Comparison of ENCODE assay signal across 1 cellular context in genomic region chr10:75480374-75480773, GRCh38.
A peak's percentile ranks its signal among the peaks of the same experiment; 100 is the strongest.
TF ChIP-seq lines count a peak whose summit lies in the region.

No MANE protein-coding gene starts in this region.

TF ChIP-seq in HepG2, 621 proteins besides CTCF, POLR2A, EP300 and RAD21 (continues in another document):
- TF ChIP-seq HNF4A (CRISPR knock-in tag; IDR thresholded peaks at IDR 0.05) (peak; percentile 34; the same call in 1 of the 2 replicates), HMG20A (CRISPR knock-in tag; IDR thresholded peaks at IDR 0.05; ENCODE audit: borderline replicate concordance) (peak; percentile 49; the same call in 1 of the 2 replicates), FOSL2 (CRISPR knock-in tag; IDR thresholded peaks at IDR 0.05) (peak; percentile 41), FOXP4 (CRISPR knock-in tag; IDR thresholded peaks at IDR 0.05) (0 out of 2 replicates have a peak, but pooled peaks have one; percentile 9), RNF2 (conservative IDR thresholded peaks at IDR 0.05; ENCODE audit: low read depth) (no peak), SOX5 (CRISPR knock-in tag; IDR thresholded peaks at IDR 0.05; ENCODE audit: borderline replicate concordance) (peak; percentile 91), SOX13 (IDR thresholded peaks at IDR 0.05) (no peak), SOX13 (CRISPR knock-in tag; conservative IDR thresholded peaks at IDR 0.05 in 1 of 2, IDR thresholded peaks at IDR 0.05 in 1 of 2) (peak in 1 of 2 experiments; percentile 93; a peak in 2 of 4 replicates), ZNF317 (CRISPR knock-in tag; IDR thresholded peaks at IDR 0.05) (peak; percentile 77), ARID5B (CRISPR knock-in tag; IDR thresholded peaks at IDR 0.05) (peak; percentile 64), U2AF2 (IDR thresholded peaks at IDR 0.05; ENCODE audit: low read depth, low read length) (no peak), FIP1L1 (IDR thresholded peaks at IDR 0.05; ENCODE audit: borderline replicate concordance, insufficient read depth, low read depth, low read length) (no peak), HNRNPUL1 (IDR thresholded peaks at IDR 0.05; ENCODE audit: low read depth, low read length) (no peak), SP5 (CRISPR knock-in tag; IDR thresholded peaks at IDR 0.05; ENCODE audit: borderline replicate concordance, low read depth) (no peak), ZMYM2 (CRISPR knock-in tag; IDR thresholded peaks at IDR 0.05) (0 out of 2 replicates have a peak, but pooled peaks have one; percentile 57), ZNF710 (CRISPR knock-in tag; IDR thresholded peaks at IDR 0.05; ENCODE audit: borderline replicate concordance) (0 out of 2 replicates have a peak, but pooled peaks have one; percentile 36), RERE (CRISPR knock-in tag; IDR thresholded peaks at IDR 0.05; ENCODE audit: low read depth) (no peak), SOX6 (IDR thresholded peaks at IDR 0.05) (no peak), SOX6 (CRISPR knock-in tag; IDR thresholded peaks at IDR 0.05) (peak; percentile 80), ZNF644 (CRISPR knock-in tag; IDR thresholded peaks at IDR 0.05; ENCODE audit: low read depth) (peak; percentile 90), FOXA3 (CRISPR knock-in tag; IDR thresholded peaks at IDR 0.05) (peak; percentile 11; the same call in 1 of the 2 replicates), NCOA2 (CRISPR knock-in tag; IDR thresholded peaks at IDR 0.05) (0 out of 2 replicates have a peak, but pooled peaks have one; percentile 22), ELF3 (CRISPR knock-in tag; IDR thresholded peaks at IDR 0.05) (peak; percentile 26; the same call in 1 of the 2 replicates), RARA (CRISPR knock-in tag; IDR thresholded peaks at IDR 0.05) (peak; percentile 22; the same call in 1 of the 2 replicates), SAFB2 (CRISPR knock-in tag; IDR thresholded peaks at IDR 0.05; ENCODE audit: borderline replicate concordance, low read depth) (no peak), RCOR2 (CRISPR knock-in tag; IDR thresholded peaks at IDR 0.05) (peak; percentile 63), IRF2 (CRISPR knock-in tag; IDR thresholded peaks at IDR 0.05) (peak; percentile 22; the same call in 1 of the 2 replicates)
- TF ChIP-seq, protein P1, sequence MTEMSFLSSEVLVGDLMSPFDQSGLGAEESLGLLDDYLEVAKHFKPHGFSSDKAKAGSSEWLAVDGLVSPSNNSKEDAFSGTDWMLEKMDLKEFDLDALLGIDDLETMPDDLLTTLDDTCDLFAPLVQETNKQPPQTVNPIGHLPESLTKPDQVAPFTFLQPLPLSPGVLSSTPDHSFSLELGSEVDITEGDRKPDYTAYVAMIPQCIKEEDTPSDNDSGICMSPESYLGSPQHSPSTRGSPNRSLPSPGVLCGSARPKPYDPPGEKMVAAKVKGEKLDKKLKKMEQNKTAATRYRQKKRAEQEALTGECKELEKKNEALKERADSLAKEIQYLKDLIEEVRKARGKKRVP (CRISPR knock-in tag; IDR thresholded peaks at IDR 0.05), result no peak
- TF ChIP-seq, protein P2, sequence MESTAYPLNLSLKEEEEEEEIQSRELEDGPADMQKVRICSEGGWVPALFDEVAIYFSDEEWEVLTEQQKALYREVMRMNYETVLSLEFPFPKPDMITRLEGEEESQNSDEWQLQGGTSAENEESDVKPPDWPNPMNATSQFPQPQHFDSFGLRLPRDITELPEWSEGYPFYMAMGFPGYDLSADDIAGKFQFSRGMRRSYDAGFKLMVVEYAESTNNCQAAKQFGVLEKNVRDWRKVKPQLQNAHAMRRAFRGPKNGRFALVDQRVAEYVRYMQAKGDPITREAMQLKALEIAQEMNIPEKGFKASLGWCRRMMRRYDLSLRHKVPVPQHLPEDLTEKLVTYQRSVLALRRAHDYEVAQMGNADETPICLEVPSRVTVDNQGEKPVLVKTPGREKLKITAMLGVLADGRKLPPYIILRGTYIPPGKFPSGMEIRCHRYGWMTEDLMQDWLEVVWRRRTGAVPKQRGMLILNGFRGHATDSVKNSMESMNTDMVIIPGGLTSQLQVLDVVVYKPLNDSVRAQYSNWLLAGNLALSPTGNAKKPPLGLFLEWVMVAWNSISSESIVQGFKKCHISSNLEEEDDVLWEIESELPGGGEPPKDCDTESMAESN (CRISPR knock-in tag; conservative IDR thresholded peaks at IDR 0.05), result 0 out of 2 replicates have a peak, but pooled peaks have one; percentile 47
- TF ChIP-seq, protein P3, sequence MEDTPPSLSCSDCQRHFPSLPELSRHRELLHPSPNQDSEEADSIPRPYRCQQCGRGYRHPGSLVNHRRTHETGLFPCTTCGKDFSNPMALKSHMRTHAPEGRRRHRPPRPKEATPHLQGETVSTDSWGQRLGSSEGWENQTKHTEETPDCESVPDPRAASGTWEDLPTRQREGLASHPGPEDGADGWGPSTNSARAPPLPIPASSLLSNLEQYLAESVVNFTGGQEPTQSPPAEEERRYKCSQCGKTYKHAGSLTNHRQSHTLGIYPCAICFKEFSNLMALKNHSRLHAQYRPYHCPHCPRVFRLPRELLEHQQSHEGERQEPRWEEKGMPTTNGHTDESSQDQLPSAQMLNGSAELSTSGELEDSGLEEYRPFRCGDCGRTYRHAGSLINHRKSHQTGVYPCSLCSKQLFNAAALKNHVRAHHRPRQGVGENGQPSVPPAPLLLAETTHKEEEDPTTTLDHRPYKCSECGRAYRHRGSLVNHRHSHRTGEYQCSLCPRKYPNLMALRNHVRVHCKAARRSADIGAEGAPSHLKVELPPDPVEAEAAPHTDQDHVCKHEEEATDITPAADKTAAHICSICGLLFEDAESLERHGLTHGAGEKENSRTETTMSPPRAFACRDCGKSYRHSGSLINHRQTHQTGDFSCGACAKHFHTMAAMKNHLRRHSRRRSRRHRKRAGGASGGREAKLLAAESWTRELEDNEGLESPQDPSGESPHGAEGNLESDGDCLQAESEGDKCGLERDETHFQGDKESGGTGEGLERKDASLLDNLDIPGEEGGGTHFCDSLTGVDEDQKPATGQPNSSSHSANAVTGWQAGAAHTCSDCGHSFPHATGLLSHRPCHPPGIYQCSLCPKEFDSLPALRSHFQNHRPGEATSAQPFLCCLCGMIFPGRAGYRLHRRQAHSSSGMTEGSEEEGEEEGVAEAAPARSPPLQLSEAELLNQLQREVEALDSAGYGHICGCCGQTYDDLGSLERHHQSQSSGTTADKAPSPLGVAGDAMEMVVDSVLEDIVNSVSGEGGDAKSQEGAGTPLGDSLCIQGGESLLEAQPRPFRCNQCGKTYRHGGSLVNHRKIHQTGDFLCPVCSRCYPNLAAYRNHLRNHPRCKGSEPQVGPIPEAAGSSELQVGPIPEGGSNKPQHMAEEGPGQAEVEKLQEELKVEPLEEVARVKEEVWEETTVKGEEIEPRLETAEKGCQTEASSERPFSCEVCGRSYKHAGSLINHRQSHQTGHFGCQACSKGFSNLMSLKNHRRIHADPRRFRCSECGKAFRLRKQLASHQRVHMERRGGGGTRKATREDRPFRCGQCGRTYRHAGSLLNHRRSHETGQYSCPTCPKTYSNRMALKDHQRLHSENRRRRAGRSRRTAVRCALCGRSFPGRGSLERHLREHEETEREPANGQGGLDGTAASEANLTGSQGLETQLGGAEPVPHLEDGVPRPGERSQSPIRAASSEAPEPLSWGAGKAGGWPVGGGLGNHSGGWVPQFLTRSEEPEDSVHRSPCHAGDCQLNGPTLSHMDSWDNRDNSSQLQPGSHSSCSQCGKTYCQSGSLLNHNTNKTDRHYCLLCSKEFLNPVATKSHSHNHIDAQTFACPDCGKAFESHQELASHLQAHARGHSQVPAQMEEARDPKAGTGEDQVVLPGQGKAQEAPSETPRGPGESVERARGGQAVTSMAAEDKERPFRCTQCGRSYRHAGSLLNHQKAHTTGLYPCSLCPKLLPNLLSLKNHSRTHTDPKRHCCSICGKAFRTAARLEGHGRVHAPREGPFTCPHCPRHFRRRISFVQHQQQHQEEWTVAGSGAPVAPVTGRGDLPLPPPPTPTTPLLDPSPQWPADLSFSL (CRISPR knock-in tag; IDR thresholded peaks at IDR 0.05), result peak; percentile 30; the same call in 1 of the 2 replicates
